In genomic region chr14:23301288-23301968, GRCh38 we compare ENCODE assay signal across 1 cellular context.
TF ChIP-seq lines count a peak whose summit lies in the region.

No MANE protein-coding gene starts in this region.

TF ChIP-seq in WTC11, 78 proteins besides CTCF, POLR2A, EP300 and RAD21 (continued from another document):
- TF ChIP-seq ZNF532 (CRISPR knock-in tag; IDR thresholded peaks at IDR 0.05; ENCODE audit: borderline replicate concordance) (no peak), ZNF219 (CRISPR knock-in tag; IDR thresholded peaks at IDR 0.05; ENCODE audit: borderline replicate concordance) (no peak), JUN (CRISPR knock-in tag; IDR thresholded peaks at IDR 0.05) (no peak), ZMAT4 (CRISPR knock-in tag; IDR thresholded peaks at IDR 0.05) (no peak), NFYB (CRISPR knock-in tag; conservative IDR thresholded peaks at IDR 0.05; ENCODE audit: low read depth) (no peak), TEAD4 (CRISPR knock-in tag; IDR thresholded peaks at IDR 0.05) (peak; percentile 52; the same call in 1 of the 2 replicates), NR3C1 (CRISPR knock-in tag; conservative IDR thresholded peaks at IDR 0.05; ENCODE audit: low read depth) (0 out of 2 replicates have a peak, but pooled peaks have one; percentile 74), ZNF263 (CRISPR knock-in tag; IDR thresholded peaks at IDR 0.05; ENCODE audit: low read depth) (0 out of 2 replicates have a peak, but pooled peaks have one; percentile 22), ELF4 (CRISPR knock-in tag; IDR thresholded peaks at IDR 0.05; ENCODE audit: low read depth) (no peak; the same call in 1 of the 2 replicates), STAT6 (CRISPR knock-in tag; conservative IDR thresholded peaks at IDR 0.05; ENCODE audit: low read depth) (no peak), USF2 (CRISPR knock-in tag; IDR thresholded peaks at IDR 0.05) (peak; percentile 82), ZNF232 (CRISPR knock-in tag; IDR thresholded peaks at IDR 0.05) (no peak), ATF2 (CRISPR knock-in tag; IDR thresholded peaks at IDR 0.05; ENCODE audit: borderline replicate concordance, low read depth) (no peak), CREB1 (CRISPR knock-in tag; IDR thresholded peaks at IDR 0.05) (no peak), USF1 (CRISPR knock-in tag; IDR thresholded peaks at IDR 0.05) (peak; percentile 78; the same call in 1 of the 2 replicates), PRRX2 (CRISPR knock-in tag; IDR thresholded peaks at IDR 0.05) (no peak), ETV6 (CRISPR knock-in tag; IDR thresholded peaks at IDR 0.05) (no peak), FOXP4 (CRISPR knock-in tag; IDR thresholded peaks at IDR 0.05) (peak; percentile 77), SP1 (CRISPR knock-in tag; conservative IDR thresholded peaks at IDR 0.05) (peak; percentile 90), ZBTB43 (CRISPR knock-in tag; IDR thresholded peaks at IDR 0.05) (no peak), IRF2 (CRISPR knock-in tag; IDR thresholded peaks at IDR 0.05; ENCODE audit: borderline replicate concordance, low read depth) (no peak), MXD4 (CRISPR knock-in tag; IDR thresholded peaks at IDR 0.05; ENCODE audit: borderline replicate concordance) (no peak), MAX (CRISPR knock-in tag; IDR thresholded peaks at IDR 0.05) (peak; percentile 52; the same call in 1 of the 2 replicates), SMAD4 (CRISPR knock-in tag; IDR thresholded peaks at IDR 0.05) (no peak), MYBL2 (CRISPR knock-in tag; IDR thresholded peaks at IDR 0.05) (no peak), ARID4B (CRISPR knock-in tag; IDR thresholded peaks at IDR 0.05; ENCODE audit: borderline replicate concordance) (peak; percentile 63; the same call in 1 of the 2 replicates), EMX1 (CRISPR knock-in tag; IDR thresholded peaks at IDR 0.05) (no peak), MLX (CRISPR knock-in tag; IDR thresholded peaks at IDR 0.05) (no peak)
